ENCODE assay signal across 8 cellular contexts in genomic region chr19:38634757-38635482, GRCh38. TPM values are rescaled to one million over a fixed set of nuclear protein-coding genes. Genes with fewer than 3 reads are reported as not detected.
DNase-seq lines count a peak whose midpoint lies in the region; ATAC-seq and TF ChIP-seq lines count a peak whose summit lies in the region.

No MANE protein-coding gene starts in this region.

- TF ChIP-seq CTCF in left lung (IDR thresholded peaks at IDR 0.05), result peak; percentile 94 to 96

- ATAC-seq in left lung (peak; percentile 77), GM18511 (IDR thresholded peaks at IDR 0.05; ENCODE audit: unreplicated experiment) (no peak)

- H3K4me1 ChIP-seq in left lung, result peaks cover 0 to 42% of the 10 kb centered on the region in 2 donors

- peak overlapping the region in 1 of 2 donors; percentile 10 for H3K27ac ChIP-seq in left lung

- DNase-seq in NCI-H1417 (lab: John Stamatoyannopoulos, UW) (peak; percentile 28 to 68 (median 56)), NCI-H1417 treated with DMSO at 0.1 percent for 48 hours (lab: John Stamatoyannopoulos, UW) (no peak), NCI-H146 (lab: John Stamatoyannopoulos, UW) (peak; percentile 39), cerebellum (ENCODE audit: low spot score) (peak; percentile 79), left lung (peak; percentile 75 to 93)
- DNase-seq in activated CD4-positive, alpha-beta T cell treated with anti-CD3 and anti-CD28 coated beads for 24 hours (ENCODE audit: low read depth in 2 of 2), result peak; percentile 59 to 64
- DNase-seq in stimulated activated CD4-positive, alpha-beta T cell treated with anti-CD3 and anti-CD28 coated beads, TNF-alpha, amount 100 ng/mL, for 1 hour (ENCODE audit: low read depth in 3 of 3, low spot score in 1 of 3), result peak in 2 of 3 donors; percentile 42 to 61

- intact Hi-C loops in left lung (cut with DNase I), result loop anchor here in 1 of 2 donors (10.0 kb wide), 1 partner anchor 90 kb away; no protein-coding TSS in a partner anchor

- no peaks in the 10 kb centered on the region for H3K27me3 ChIP-seq in left lung

- no peaks in the 10 kb centered on the region for H3K9me3 ChIP-seq in left lung

- H3K4me3 ChIP-seq in left lung, result no peak overlapping the region

- peaks cover 0 to 60% of the 10 kb centered on the region in 2 donors for H3K36me3 ChIP-seq in left lung

RNA-seq across cellular contexts. Expression of gene ACTN4, which starts 12.5 kb away (rescaled TPM):
- total RNA-seq in cerebellum (71.8 TPM), left lung (100 to 1,000 TPM; 576 to 647 TPM)

RNA-seq across cellular contexts. Expression of gene EIF3K, which starts 15.9 kb away (rescaled TPM):
- total RNA-seq in cerebellum, result 98.1 TPM
- total RNA-seq in left lung, result 100 to 1,000 TPM; 184 to 224 TPM

RNA-seq across cellular contexts. Expression of gene MAP4K1, which starts 17.2 kb away (rescaled TPM):
- total RNA-seq in cerebellum (0.27 TPM), left lung (10 to 100 TPM in 1 of 2 donors, 1 to 10 TPM in 1; 6.1 to 10.7 TPM)
